1 cellular context compared by ENCODE assay signal in genomic region chr18:13915391-13915790, GRCh38.
TF ChIP-seq lines count a peak whose summit lies in the region.

TSS of gene MC2R (minus strand) at chr18:13915536. CDS start at chr18:13885518, 30,018 bp downstream.

TF ChIP-seq in H1, 55 proteins besides CTCF, POLR2A, EP300 and RAD21:
- TF ChIP-seq SP2 (IDR thresholded peaks at IDR 0.05; ENCODE audit: low read length), result no peak
- TF ChIP-seq CBX8 (IDR thresholded peaks at IDR 0.05; ENCODE audit: borderline replicate concordance, low read depth, low read length), result no peak
- no peak for TF ChIP-seq ATF2 (IDR thresholded peaks at IDR 0.05; ENCODE audit: low read length)
- no peak for TF ChIP-seq NRF1 (IDR thresholded peaks at IDR 0.05; ENCODE audit: low read depth, low read length)
- TF ChIP-seq SP4 (IDR thresholded peaks at IDR 0.05; ENCODE audit: low read length), result no peak
- no peak for TF ChIP-seq PHF8 (conservative IDR thresholded peaks at IDR 0.05; ENCODE audit: low read depth, low read length)
- TF ChIP-seq CEBPB (IDR thresholded peaks at IDR 0.05; ENCODE audit: low read depth, low read length), result no peak
TF ChIP-seq in H1: peak in this region for 0.
